Comparison of ENCODE assay signal across 8 cellular contexts in genomic region chrX:155027509-155028066, GRCh38. TPM values are rescaled to one million over a fixed set of nuclear protein-coding genes. Genes with fewer than 3 reads are reported as not detected.
DNase-seq lines count a peak whose midpoint lies in the region; ATAC-seq, FAIRE-seq and TF ChIP-seq lines count a peak whose summit lies in the region.

No MANE protein-coding gene starts in this region.

- peak overlapping the region; percentile 14 for H2AFZ ChIP-seq in osteoblast (ENCODE audit: low read length)

- H3K4me3 Mint-ChIP-seq in activated T-cell treated with anti-CD3 and anti-CD28 coated beads, Interleukin-2, amount 50 U/mL, for 72 hours = peak overlapping the region; percentile 81 to 96

- ATAC-seq in activated T-cell treated with anti-CD3 and anti-CD28 coated beads, Interleukin-2, amount 50 U/mL, for 72 hours (replicated peaks in 1 of 2) = peak; percentile 30 to 41
- ATAC-seq in foreskin keratinocyte = peak; percentile 7

- H3K4me2 ChIP-seq in osteoblast (ENCODE audit: insufficient read depth, low read length) = peak overlapping the region; percentile 85

- no peaks in the 10 kb centered on the region for H3K9me3 ChIP-seq in osteoblast (ENCODE audit: low read depth, low read length)

- H3K4me1 ChIP-seq in foreskin keratinocyte (no peaks in the 10 kb centered on the region), osteoblast (ENCODE audit: insufficient read depth, low read length) (peaks cover 8% of the 10 kb centered on the region)

- no peaks in the 10 kb centered on the region for H3K36me3 Mint-ChIP-seq in activated T-cell treated with anti-CD3 and anti-CD28 coated beads, Interleukin-2, amount 50 U/mL, for 72 hours (ENCODE audit: insufficient read depth in 2 of 2)

- peak overlapping the region; percentile 89 for H3K4me3 ChIP-seq in NB4 (ENCODE audit: low read depth, low read length)
- peak overlapping the region; percentile 76 for H3K4me3 ChIP-seq in osteoblast (ENCODE audit: insufficient read depth, low read length)

- H3K27ac Mint-ChIP-seq in activated T-cell treated with anti-CD3 and anti-CD28 coated beads, Interleukin-2, amount 50 U/mL, for 72 hours = peak overlapping the region; percentile 99

- TF ChIP-seq POLR2A in NB4 (IDR thresholded peaks at IDR 0.05; ENCODE audit: extremely low read depth, insufficient read length) (no peak), GM12892 (IDR thresholded peaks at IDR 0.05; ENCODE audit: low read depth, low read length) (no peak)

- TF ChIP-seq CTCF in NB4 (IDR thresholded peaks at IDR 0.05; ENCODE audit: low read depth, low read length) = no peak
- TF ChIP-seq CTCF in foreskin keratinocyte (conservative IDR thresholded peaks at IDR 0.05) = no peak
- TF ChIP-seq CTCF in osteoblast (IDR thresholded peaks at IDR 0.05; ENCODE audit: extremely low read depth, low read depth, low read length) = no peak

- peaks cover 29% of the 10 kb centered on the region for H3K4me1 Mint-ChIP-seq in activated T-cell treated with anti-CD3 and anti-CD28 coated beads, Interleukin-2, amount 50 U/mL, for 72 hours (ENCODE audit: low read depth)

- H3K36me3 ChIP-seq in osteoblast (ENCODE audit: insufficient read depth, low read length) = no peaks in the 10 kb centered on the region

- no peaks in the 10 kb centered on the region for H3K27me3 Mint-ChIP-seq in activated T-cell treated with anti-CD3 and anti-CD28 coated beads, Interleukin-2, amount 50 U/mL, for 72 hours (ENCODE audit: low read depth)

- H3K27me3 ChIP-seq in foreskin keratinocyte (no peaks in the 10 kb centered on the region), osteoblast (ENCODE audit: insufficient read depth, low read length) (no peaks in the 10 kb centered on the region)

- no peak for FAIRE-seq in GM12892 (lab: Jason Lieb, UNC)

- H3K9me3 Mint-ChIP-seq in activated T-cell treated with anti-CD3 and anti-CD28 coated beads, Interleukin-2, amount 50 U/mL, for 72 hours = no peaks in the 10 kb centered on the region

- no peaks in the 10 kb centered on the region for H4K20me1 ChIP-seq in osteoblast (ENCODE audit: insufficient read depth, low read length)

- H3K27ac ChIP-seq in foreskin keratinocyte (peak overlapping the region; percentile 95), osteoblast (ENCODE audit: low read depth, low read length) (peak overlapping the region; percentile 94)

- DNase-seq in NCI-H524 (lab: John Stamatoyannopoulos, UW) (peak; percentile 15 to 39), NCI-H524 treated with DMSO at 0.1 percent for 48 hours (lab: John Stamatoyannopoulos, UW) (no peak), NB4 (ENCODE audit: low read depth) (peak; percentile 75), foreskin keratinocyte (peak; percentile 15 to 34), osteoblast (ENCODE audit: insufficient read length, low spot score, missing footprints) (no peak), amygdala (lab: John Stamatoyannopoulos, UW) (no peak), GM12892 (ENCODE audit: insufficient read length) (no peak)
- peak; percentile 12 to 28 for DNase-seq in activated T-cell treated with anti-CD3 and anti-CD28 coated beads, Interleukin-2, amount 50 U/mL, for 72 hours

- H3K79me2 ChIP-seq in osteoblast (ENCODE audit: insufficient read depth, low read length) = peaks cover 19% of the 10 kb centered on the region

RNA-seq across cellular contexts. Expression of gene FUNDC2, which starts 0.9 kb away (rescaled TPM):
- 10 to 100 TPM; 34.6 to 42.8 TPM for total RNA-seq in activated T-cell treated with anti-CD3 and anti-CD28 coated beads, Interleukin-2, amount 50 U/mL, for 72 hours
- total RNA-seq in foreskin keratinocyte = 60.3 and 63.5 TPM in 2 replicates
- polyA plus RNA-seq in foreskin keratinocyte = 83.8 and 84.2 TPM in 2 replicates
- total RNA-seq in osteoblast = 46.6 and 47.4 TPM in 2 replicates
- polyA plus RNA-seq in GM12892 (2012; ENCODE audit: missing spikeins) = 130 TPM

RNA-seq across cellular contexts. Expression of gene F8, which starts 5.1 kb away (rescaled TPM):
- 10 to 100 TPM; 15.0 to 19.5 TPM for total RNA-seq in activated T-cell treated with anti-CD3 and anti-CD28 coated beads, Interleukin-2, amount 50 U/mL, for 72 hours
- total RNA-seq in foreskin keratinocyte (0.71 and 1.2 TPM in 2 replicates), osteoblast (10.9 and 12.1 TPM in 2 replicates)
- polyA plus RNA-seq in foreskin keratinocyte = 0.61 and 0.78 TPM in 2 replicates
- 5.3 TPM for polyA plus RNA-seq in GM12892 (2012; ENCODE audit: missing spikeins)

RNA-seq across cellular contexts. Expression of gene CMC4, which starts 43.3 kb away (rescaled TPM):
- 10 to 100 TPM in 1 of 2 donors, 1 to 10 TPM in 1; 9.4 to 15.0 TPM for total RNA-seq in activated T-cell treated with anti-CD3 and anti-CD28 coated beads, Interleukin-2, amount 50 U/mL, for 72 hours
- total RNA-seq in foreskin keratinocyte = 9.4 and 11.9 TPM in 2 replicates
- polyA plus RNA-seq in foreskin keratinocyte = 16.8 and 17.7 TPM in 2 replicates
- 13.3 and 17.0 TPM in 2 replicates for total RNA-seq in osteoblast
- polyA plus RNA-seq in GM12892 (2012; ENCODE audit: missing spikeins) = 14.0 TPM

RNA-seq across cellular contexts. Expression of gene MTCP1, which starts 43.3 kb away (rescaled TPM):
- 10 to 100 TPM; 18.5 to 33.1 TPM for total RNA-seq in activated T-cell treated with anti-CD3 and anti-CD28 coated beads, Interleukin-2, amount 50 U/mL, for 72 hours
- 16.5 and 18.8 TPM in 2 replicates for total RNA-seq in foreskin keratinocyte
- polyA plus RNA-seq in foreskin keratinocyte = 11.1 and 13.5 TPM in 2 replicates
- total RNA-seq in osteoblast = 3.3 and 6.2 TPM in 2 replicates
- polyA plus RNA-seq in GM12892 (2012; ENCODE audit: missing spikeins) = 63.9 TPM

RNA-seq across cellular contexts. Expression of gene BRCC3, which starts 43.7 kb away (rescaled TPM):
- 10 to 100 TPM; 25.9 to 33.3 TPM for total RNA-seq in activated T-cell treated with anti-CD3 and anti-CD28 coated beads, Interleukin-2, amount 50 U/mL, for 72 hours
- 22.9 and 26.1 TPM in 2 replicates for total RNA-seq in foreskin keratinocyte
- polyA plus RNA-seq in foreskin keratinocyte = 9.5 and 12.8 TPM in 2 replicates
- 10.1 and 10.6 TPM in 2 replicates for total RNA-seq in osteoblast
- polyA plus RNA-seq in GM12892 (2012; ENCODE audit: missing spikeins) = 26.1 TPM

Comparison
In these comparisons a context has a peak if more than half of its experiments do, and no peak if none do; other contexts are left out.
1. DNase-seq: peak in NCI-H524 (2 of 2), NB4 (single experiment), activated T-cell treated with anti-CD3 and anti-CD28 coated beads, Interleukin-2, amount 50 U/mL, for 72 hours (2 of 2) and foreskin keratinocyte (2 of 2); none in NCI-H524 treated with DMSO at 0.1 percent for 48 hours (single experiment), osteoblast (single experiment), amygdala (0 of 56) and GM12892 (single experiment).